8 cellular contexts compared by ENCODE assay signal in genomic region chr22:42932857-42933782, GRCh38.
DNase-seq lines count a peak whose midpoint lies in the region; ATAC-seq and TF ChIP-seq lines count a peak whose summit lies in the region.

No MANE protein-coding gene starts in this region.

- DNase-seq in activated CD4-positive, alpha-beta T cell treated with anti-CD3 and anti-CD28 coated beads, Interleukin-2, amount 50 U/mL, for 48 hours = peak; percentile 39 to 49
- DNase-seq in right cardiac atrium = peak in 1 of 3 donors; percentile 64
- no peak for DNase-seq in NCI-H345 (lab: John Stamatoyannopoulos, UW)
- no peak for DNase-seq in T-helper 9 cell
- no peak for DNase-seq in AG08396 (ENCODE audit: low spot score)

- TF ChIP-seq POLR2A in GM18505 (IDR thresholded peaks at IDR 0.05; ENCODE audit: borderline replicate concordance, extremely low read depth, insufficient read depth, insufficient read length) = peak; percentile 46

- ATAC-seq in GM18505 (IDR thresholded peaks at IDR 0.05; ENCODE audit: unreplicated experiment) (peak; percentile 43), HG02610 (IDR thresholded peaks at IDR 0.05; ENCODE audit: unreplicated experiment) (peak; percentile 49), right cardiac atrium (peak; percentile 15 to 52)

- H3K27me3 ChIP-seq in right cardiac atrium (ENCODE audit: control insufficient read depth, insufficient read depth) (no peaks in the 10 kb centered on the region), stomach smooth muscle (ENCODE audit: control insufficient read depth in 1 of 2, insufficient read depth in 2 of 2, low read length in 2 of 2) (no peaks in the 10 kb centered on the region)

- H3K9ac ChIP-seq in stomach smooth muscle (ENCODE audit: low read length in 2 of 2) = peak overlapping the region; percentile 56 to 69

- H3K27ac ChIP-seq in right cardiac atrium (ENCODE audit: low read length) (peak overlapping the region; percentile 98), stomach smooth muscle (ENCODE audit: low read length) (peak overlapping the region; percentile 95)

- H3K9me3 ChIP-seq in right cardiac atrium (ENCODE audit: control insufficient read depth, low read length) (no peaks in the 10 kb centered on the region), stomach smooth muscle (ENCODE audit: control insufficient read depth in 2 of 2, low read length in 2 of 2) (no peaks in the 10 kb centered on the region)

- H3K4me1 ChIP-seq in right cardiac atrium (ENCODE audit: control insufficient read depth, insufficient read depth, low read length) (peaks cover 55% of the 10 kb centered on the region), stomach smooth muscle (ENCODE audit: control insufficient read depth, insufficient read depth, low read length) (peaks cover 85% of the 10 kb centered on the region)

- no peaks in the 10 kb centered on the region for H3K36me3 ChIP-seq in stomach smooth muscle (ENCODE audit: control insufficient read depth in 2 of 2, insufficient read depth in 2 of 2, low read length in 2 of 2)

- H3K4me3 ChIP-seq in right cardiac atrium (ENCODE audit: low read length) (no peak overlapping the region), stomach smooth muscle (ENCODE audit: low read length in 2 of 2) (peak overlapping the region; percentile 15 to 63)

- WGBS in right cardiac atrium = 27% methylated on average over 11 of the region's 11 CpGs

- intact Hi-C loops in right cardiac atrium (cut with DNase I) = no loop called here

Comparison
In these comparisons a context has a peak if more than half of its experiments do, and no peak if none do; other contexts are left out.
1. DNase-seq: peak in activated CD4-positive, alpha-beta T cell treated with anti-CD3 and anti-CD28 coated beads, Interleukin-2, amount 50 U/mL, for 48 hours (2 of 2); none in NCI-H345 (single experiment), T-helper 9 cell (single experiment) and AG08396 (single experiment).
2. Peak in every context shown above with its lines, with median percentiles within 50 percentile points of each other: ATAC-seq.